15 cellular contexts compared by ENCODE assay signal in genomic region chr17:42754782-42755181, GRCh38. TPM values are rescaled to one million over a fixed set of nuclear protein-coding genes. Genes with fewer than 3 reads are reported as not detected.
DNase-seq lines count a peak whose midpoint lies in the region; ATAC-seq, FAIRE-seq and TF ChIP-seq lines count a peak whose summit lies in the region.
"Had no signal": no experiment of that assay in that cellular context is flagged by ENCODE, and none has a peak within 500 bp of the region (broad histone marks: within the 10 kb centered on the region; RNA-seq: fewer than 3 reads in every experiment).

No MANE protein-coding gene starts in this region.

- H3K4me1 ChIP-seq in kidney (ENCODE audit: control insufficient read depth in 1 of 2, insufficient read depth in 1 of 2, low read depth in 1 of 2, low read length in 2 of 2), result no peaks in the 10 kb centered on the region
- H3K4me1 ChIP-seq in aorta (ENCODE audit: control insufficient read depth in 1 of 2, insufficient read depth in 2 of 2, low read length in 2 of 2), result no peaks in the 10 kb centered on the region

- no peak overlapping the region for H3K4me3 Mint-ChIP-seq in HFFc6

- H3K36me3 Mint-ChIP-seq in HFFc6 (ENCODE audit: low read depth), result no peaks in the 10 kb centered on the region

- DNase-seq in NCI-H2196 (lab: John Stamatoyannopoulos, UW; ENCODE audit: unreplicated experiment) (peak; percentile 14), NCI-H2196 treated with DMSO at 0.1 percent for 48 hours (lab: John Stamatoyannopoulos, UW; ENCODE audit: unreplicated experiment) (no peak), epithelial cell of proximal tubule (ENCODE audit: low read depth) (peak; percentile 87), kidney (peak; percentile 82), aorta (peak; percentile 61 to 78), HFFc6 (no peak)
- no peak for DNase-seq in activated T-cell treated with anti-CD3 and anti-CD28 coated beads, Interleukin-2, amount 50 U/mL, for 1 hour
- DNase-seq: activated CD4-positive, CD25-positive, alpha-beta regulatory T cell; hippocampal formation; NCI-H1694; NCI-H774 had no signal

- H3K27me3 Mint-ChIP-seq in HFFc6 (ENCODE audit: insufficient read depth), result peaks cover 39% of the 10 kb centered on the region

- H3K9me3 ChIP-seq in kidney (ENCODE audit: control insufficient read depth in 1 of 2, low read length in 2 of 2), result no peaks in the 10 kb centered on the region
- no peaks in the 10 kb centered on the region for H3K9me3 ChIP-seq in aorta (ENCODE audit: control insufficient read depth, low read length)

- no peaks in the 10 kb centered on the region for H3K4me1 Mint-ChIP-seq in HFFc6 (ENCODE audit: low read depth)

- H3K4me3 ChIP-seq in epithelial cell of proximal tubule (ENCODE audit: low read depth, low read length), result no peak overlapping the region
- no peak overlapping the region for H3K4me3 ChIP-seq in kidney (ENCODE audit: low read length in 2 of 2)
- H3K4me3 ChIP-seq in aorta (ENCODE audit: low read length in 2 of 2), result no peak overlapping the region
- H3K4me3 ChIP-seq: lung, smooth muscle cell had no signal

- H3K27ac Mint-ChIP-seq in HFFc6, result no peak overlapping the region

- FAIRE-seq in kidney (lab: Jason Lieb, UNC), result no peak

- intact Hi-C loops in kidney (cut with DNase I), result no loop called here
- intact Hi-C loops in aorta (cut with DNase I), result no loop called here

- no peak overlapping the region for H3K9ac ChIP-seq in kidney (ENCODE audit: low read length in 2 of 2)

- WGBS in aorta, 2 donors, result 71 to 74% methylated on average over 3 of the region's 3 CpGs

- TF ChIP-seq CTCF in epithelial cell of proximal tubule (conservative IDR thresholded peaks at IDR 0.05; ENCODE audit: low read depth, low read length) (no peak), kidney (IDR thresholded peaks at IDR 0.05; ENCODE audit: borderline replicate concordance, extremely low read depth, insufficient read depth) (no peak), HFFc6 (IDR thresholded peaks at IDR 0.05) (no peak)

- no peaks in the 10 kb centered on the region for H3K9me3 Mint-ChIP-seq in HFFc6

- H3K27ac ChIP-seq in kidney (ENCODE audit: low read depth in 2 of 2, low read length in 2 of 2) (no peak overlapping the region), aorta (ENCODE audit: low read depth in 1 of 2, low read length in 2 of 2) (no peak overlapping the region)
- H3K27ac ChIP-seq: 22Rv1 had no signal

- ATAC-seq in aorta (ENCODE audit: low FRiP score), result peak; percentile 82
- ATAC-seq in GM18861 (IDR thresholded peaks at IDR 0.05; ENCODE audit: unreplicated experiment), result no peak

- H3K36me3 ChIP-seq in kidney (ENCODE audit: control insufficient read depth in 1 of 2, insufficient read depth in 2 of 2, low read length in 2 of 2) (no peaks in the 10 kb centered on the region), aorta (ENCODE audit: control insufficient read depth in 1 of 2, insufficient read depth in 2 of 2, low read length in 1 of 2) (no peaks in the 10 kb centered on the region)

- H3K27me3 ChIP-seq in aorta (ENCODE audit: control insufficient read depth in 1 of 2, insufficient read depth in 2 of 2, low read length in 1 of 2), result no peaks in the 10 kb centered on the region

RNA-seq across cellular contexts. Expression of gene RAMP2, which starts 6.2 kb away (rescaled TPM):
- total RNA-seq in epithelial cell of proximal tubule (1.0 and 4.3 TPM in 2 replicates), kidney (55.7 TPM), aorta (10 to 100 TPM; 27.1 to 77.7 TPM)
- polyA plus RNA-seq in kidney (ENCODE audit: insufficient read depth, low read depth, low replicate concordance) (134 TPM), aorta (10 to 100 TPM in 1 of 2 donors, 1 to 10 TPM in 1; 8.1 to 14.5 TPM)
- total RNA-seq in HFFc6 (2021; fragmentation: NEBNext Ultra II Directional; extraction: Animal tissue kit (Norgen Biotek cat#: 25700)), result 1 to 10 TPM in 3 of 6 experiments, under 1 TPM in 3; 0.40 to 1.3 (median 0.80) TPM

RNA-seq across cellular contexts. Expression of gene EZH1, which starts 9.9 kb away (rescaled TPM):
- 6.9 and 14.4 TPM in 2 replicates for total RNA-seq in epithelial cell of proximal tubule
- 59.2 TPM for total RNA-seq in kidney
- 20.8 TPM for polyA plus RNA-seq in kidney (ENCODE audit: insufficient read depth, low read depth, low replicate concordance)
- total RNA-seq in aorta, result 10 to 100 TPM; 62.5 to 72.4 TPM
- 10 to 100 TPM; 22.4 to 41.7 TPM for polyA plus RNA-seq in aorta
- 10 to 100 TPM; 18.3 to 21.2 (median 19.2) TPM for total RNA-seq in HFFc6 (2021; fragmentation: NEBNext Ultra II Directional; extraction: Animal tissue kit (Norgen Biotek cat#: 25700))

RNA-seq across cellular contexts. Expression of gene VPS25, which starts 18.5 kb away (rescaled TPM):
- total RNA-seq in epithelial cell of proximal tubule (90.1 and 136 TPM in 2 replicates), kidney (85.2 TPM), aorta (10 to 100 TPM; 31.2 to 33.8 TPM)
- polyA plus RNA-seq in kidney (ENCODE audit: insufficient read depth, low read depth, low replicate concordance) (112 TPM), aorta (10 to 100 TPM; 45.5 to 46.8 TPM)
- 10 to 100 TPM; 79.3 to 94.5 (median 90.5) TPM for total RNA-seq in HFFc6 (2021; fragmentation: NEBNext Ultra II Directional; extraction: Animal tissue kit (Norgen Biotek cat#: 25700))

RNA-seq across cellular contexts. Expression of gene WNK4, which starts 25.6 kb away (rescaled TPM):
- total RNA-seq in epithelial cell of proximal tubule, result 2.3 and 11.3 TPM in 2 replicates
- 14.9 TPM for total RNA-seq in kidney
- polyA plus RNA-seq in kidney (ENCODE audit: insufficient read depth, low read depth, low replicate concordance), result 26.4 TPM
- under 1 TPM; 0.19 to 0.24 TPM for total RNA-seq in aorta
- polyA plus RNA-seq in aorta, result 1 to 10 TPM in 1 of 2 donors, not detected in 1; 1.1 TPM
- total RNA-seq in HFFc6 (2021; fragmentation: NEBNext Ultra II Directional; extraction: Animal tissue kit (Norgen Biotek cat#: 25700)), result 10 to 100 TPM; 22.2 to 33.0 (median 24.3) TPM
- polyA plus RNA-seq: smooth muscle cell had no signal

RNA-seq across cellular contexts. Expression of gene COA3, which starts 43.7 kb away (rescaled TPM):
- total RNA-seq in epithelial cell of proximal tubule, result 85.6 and 95.0 TPM in 2 replicates
- 144 TPM for total RNA-seq in kidney
- polyA plus RNA-seq in kidney (ENCODE audit: insufficient read depth, low read depth, low replicate concordance), result 656 TPM
- 10 to 100 TPM; 31.7 to 34.8 TPM for total RNA-seq in aorta
- polyA plus RNA-seq in aorta, result 100 to 1,000 TPM in 1 of 2 donors, 10 to 100 TPM in 1; 75.9 to 117 TPM
- 10 to 100 TPM; 52.8 to 67.3 (median 61.1) TPM for total RNA-seq in HFFc6 (2021; fragmentation: NEBNext Ultra II Directional; extraction: Animal tissue kit (Norgen Biotek cat#: 25700))

Comparison
In these comparisons a context has a peak if more than half of its experiments do, and no peak if none do; other contexts are left out.
1. DNase-seq: peak in NCI-H2196 (single experiment), epithelial cell of proximal tubule (single experiment), kidney (single experiment) and aorta (2 of 2); none in NCI-H2196 treated with DMSO at 0.1 percent for 48 hours (single experiment), activated T-cell treated with anti-CD3 and anti-CD28 coated beads, Interleukin-2, amount 50 U/mL, for 1 hour (single experiment) and HFFc6 (single experiment).